In genomic region chr17:50345443-50346312, GRCh38 we compare ENCODE assay signal across 8 cellular contexts. TPM values are rescaled to one million over a fixed set of nuclear protein-coding genes. Genes with fewer than 3 reads are reported as not detected.
DNase-seq lines count a peak whose midpoint lies in the region; ATAC-seq and TF ChIP-seq lines count a peak whose summit lies in the region.

Gene XYLT2 (plus strand): TSS chr17:50346126. CDS start chr17:50346141, 15 bp downstream.

- H3K9ac ChIP-seq in KMS-11, result peak within 1 kb of the TSS; percentile 87

- H3K4me3 ChIP-seq in KMS-11 (IDR thresholded peaks at IDR 0.05; ENCODE audit: insufficient read depth, low read depth, low read length) (no peak within 1 kb of the TSS), fibroblast of mammary gland (ENCODE audit: control insufficient read depth, low read depth, low read length) (peak within 1 kb of the TSS; percentile 81)

- ATAC-seq in GM21576 (IDR thresholded peaks at IDR 0.05; ENCODE audit: unreplicated experiment), result peak; percentile 72
- peak; percentile 94 to 99 (median 96) for ATAC-seq in natural killer cell

- H3K27ac Mint-ChIP-seq in activated T-helper 1 cell treated with anti-CD3 and anti-CD28 coated beads, Interleukin-12 subunit alpha, Interleukin-12 subunit beta, Interleukin-2, Interleukin-4 antibody, amounts not matched to agents 30 ng/mL and 10 ng/mL and 1 ng/mL, durations not matched to agents 14 hours and 24 hours and 36 hours, result peak within 1 kb of the TSS; percentile 95
- peak within 1 kb of the TSS; percentile 73 to 88 for H3K27ac Mint-ChIP-seq in natural killer cell

- peak within 1 kb of the TSS; percentile 96 for H2AFZ ChIP-seq in KMS-11 (ENCODE audit: low read depth)

- H3K4me3 Mint-ChIP-seq in activated T-helper 1 cell treated with anti-CD3 and anti-CD28 coated beads, Interleukin-12 subunit alpha, Interleukin-12 subunit beta, Interleukin-2, Interleukin-4 antibody, amounts not matched to agents 30 ng/mL and 10 ng/mL and 1 ng/mL, durations not matched to agents 14 hours and 24 hours and 36 hours, result peak within 1 kb of the TSS; percentile 94
- H3K4me3 Mint-ChIP-seq in natural killer cell, result peak within 1 kb of the TSS; percentile 96

- peaks cover 21% of the 10 kb centered on the region; the same call in 1 of the 2 replicates for H3K79me2 ChIP-seq in KMS-11 (ENCODE audit: insufficient read depth, low read depth)

- peaks cover 39% of the 10 kb centered on the region for H3K4me1 Mint-ChIP-seq in activated T-helper 1 cell treated with anti-CD3 and anti-CD28 coated beads, Interleukin-12 subunit alpha, Interleukin-12 subunit beta, Interleukin-2, Interleukin-4 antibody, amounts not matched to agents 30 ng/mL and 10 ng/mL and 1 ng/mL, durations not matched to agents 14 hours and 24 hours and 36 hours (ENCODE audit: low read depth)
- peaks cover 9 to 35% of the 10 kb centered on the region in 2 donors for H3K4me1 Mint-ChIP-seq in natural killer cell

- no peak within 1 kb of the TSS for H3K27ac ChIP-seq in KMS-11

- peak; percentile 57 for DNase-seq in DMS153 (lab: John Stamatoyannopoulos, UW)
- peak; percentile 84 for DNase-seq in RKO (ENCODE audit: low spot score)
- DNase-seq in activated T-helper 1 cell treated with anti-CD3 and anti-CD28 coated beads, Interleukin-12 subunit alpha, Interleukin-12 subunit beta, Interleukin-2, Interleukin-4 antibody, amounts not matched to agents 30 ng/mL and 10 ng/mL and 1 ng/mL, durations not matched to agents 14 hours and 24 hours and 36 hours (ENCODE audit: low spot score), result peak; percentile 87
- DNase-seq in fibroblast of mammary gland (ENCODE audit: low read depth), result peak; percentile 72
- DNase-seq in natural killer cell, result peak; percentile 94
- DNase-seq in stimulated activated naive CD4-positive, alpha-beta T cell (lab: John Stamatoyannopoulos, UW), result peak; percentile 85 to 96 (median 89)

- no peaks in the 10 kb centered on the region for H3K9me3 Mint-ChIP-seq in activated T-helper 1 cell treated with anti-CD3 and anti-CD28 coated beads, Interleukin-12 subunit alpha, Interleukin-12 subunit beta, Interleukin-2, Interleukin-4 antibody, amounts not matched to agents 30 ng/mL and 10 ng/mL and 1 ng/mL, durations not matched to agents 14 hours and 24 hours and 36 hours
- H3K9me3 Mint-ChIP-seq in natural killer cell, result no peaks in the 10 kb centered on the region

- peak within 1 kb of the TSS; percentile 93 for H3K4me2 ChIP-seq in KMS-11

- peaks cover 7% of the 10 kb centered on the region for H3K4me1 ChIP-seq in KMS-11 (ENCODE audit: low read depth, poor library complexity, severe bottlenecking)

- H4K20me1 ChIP-seq in KMS-11 (ENCODE audit: insufficient read depth), result no peaks in the 10 kb centered on the region

- TF ChIP-seq CTCF in KMS-11 (conservative IDR thresholded peaks at IDR 0.05; ENCODE audit: low read depth, low read length), result no peak
- TF ChIP-seq CTCF in fibroblast of mammary gland (conservative IDR thresholded peaks at IDR 0.05; ENCODE audit: control insufficient read depth, insufficient read depth, low read depth, low read length), result no peak
- TF ChIP-seq CTCF in natural killer cell (IDR thresholded peaks at IDR 0.05), result no peak

- no peaks in the 10 kb centered on the region for H3K36me3 Mint-ChIP-seq in activated T-helper 1 cell treated with anti-CD3 and anti-CD28 coated beads, Interleukin-12 subunit alpha, Interleukin-12 subunit beta, Interleukin-2, Interleukin-4 antibody, amounts not matched to agents 30 ng/mL and 10 ng/mL and 1 ng/mL, durations not matched to agents 14 hours and 24 hours and 36 hours (ENCODE audit: low read depth)
- H3K36me3 Mint-ChIP-seq in natural killer cell, result no peaks in the 10 kb centered on the region

- H3K27me3 Mint-ChIP-seq in activated T-helper 1 cell treated with anti-CD3 and anti-CD28 coated beads, Interleukin-12 subunit alpha, Interleukin-12 subunit beta, Interleukin-2, Interleukin-4 antibody, amounts not matched to agents 30 ng/mL and 10 ng/mL and 1 ng/mL, durations not matched to agents 14 hours and 24 hours and 36 hours (ENCODE audit: insufficient read depth), result peaks cover 4% of the 10 kb centered on the region
- H3K27me3 Mint-ChIP-seq in natural killer cell (ENCODE audit: low read depth in 2 of 2), result no peaks in the 10 kb centered on the region

- intact Hi-C loops in activated T-helper 1 cell treated with anti-CD3 and anti-CD28 coated beads, Interleukin-12 subunit alpha, Interleukin-12 subunit beta, Interleukin-2, Interleukin-4 antibody, amounts not matched to agents 30 ng/mL and 10 ng/mL and 1 ng/mL, durations not matched to agents 14 hours and 24 hours and 36 hours (cut with micrococcal nuclease), result loop anchor here (1.0 to 2.0 kb wide), 4 partner anchors 27 to 145 kb away; partner anchors contain the start of gene LRRC59
- intact Hi-C loops in natural killer cell (cut with micrococcal nuclease), result no loop called here

- no peaks in the 10 kb centered on the region for H3K36me3 ChIP-seq in KMS-11 (ENCODE audit: insufficient read depth)

- no peaks in the 10 kb centered on the region for H3K27me3 ChIP-seq in KMS-11 (ENCODE audit: insufficient read depth, low read depth)

RNA-seq across cellular contexts. Expression of gene XYLT2, which starts in this region (rescaled TPM):
- 63.0 and 63.9 TPM in 2 replicates for total RNA-seq in activated T-helper 1 cell treated with anti-CD3 and anti-CD28 coated beads, Interleukin-12 subunit alpha, Interleukin-12 subunit beta, Interleukin-2, Interleukin-4 antibody, amounts not matched to agents 30 ng/mL and 10 ng/mL and 1 ng/mL, durations not matched to agents 14 hours and 24 hours and 36 hours
- total RNA-seq in natural killer cell, result 10 to 100 TPM; 16.3 to 25.4 (median 18.6) TPM
